ENCODE assay signal across 18 cellular contexts in the genomic region with DNA sequence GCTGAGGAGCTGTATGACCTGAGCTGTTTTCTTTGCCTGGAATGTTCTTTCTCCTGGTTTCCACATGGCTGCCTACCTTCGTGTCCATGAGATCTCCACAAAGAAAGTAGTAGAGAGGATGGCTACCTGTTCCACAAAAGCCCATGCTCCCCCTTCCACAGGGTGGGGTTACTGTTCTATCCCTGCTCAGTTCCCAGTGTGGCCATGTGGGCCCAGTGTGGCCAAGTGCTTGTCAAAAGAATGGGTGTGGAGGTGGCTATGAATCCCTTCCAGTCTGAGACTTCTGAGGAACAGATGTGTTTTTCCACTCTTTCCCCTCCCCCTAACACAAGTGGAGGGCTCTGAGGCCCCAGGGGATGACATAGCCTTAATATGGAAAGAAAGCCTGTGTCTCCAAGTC.
"Had no signal": no experiment of that assay in that cellular context is flagged by ENCODE, and none has a peak within 500 bp of the region (broad histone marks: within the 10 kb centered on the region; RNA-seq: fewer than 3 reads in every experiment).

No MANE protein-coding gene starts in this region.

- H3K36me3 ChIP-seq: cardiac muscle cell, gastroesophageal sphincter, left ventricle myocardium inferior, ovary had no signal

- H3K27me3 Mint-ChIP-seq: stimulated activated naive CD8-positive, alpha-beta T cell treated with anti-CD3 and anti-CD28 coated beads, Interleukin-15, Interleukin-2, amounts not matched to agents 100 ng/mL and 50 ng/mL, for 24 hours had no signal

- H3K9me3 Mint-ChIP-seq: neural crest cell; stimulated activated naive CD8-positive, alpha-beta T cell treated with anti-CD3 and anti-CD28 coated beads, Interleukin-15, Interleukin-2, amounts not matched to agents 100 ng/mL and 50 ng/mL, for 24 hours had no signal

- FAIRE-seq: colon, endothelial cell of umbilical vein, keratinocyte, urothelium cell line had no signal

- H3K4me1 Mint-ChIP-seq: neural crest cell had no signal

- H3K27ac ChIP-seq: cardiac muscle cell, gastroesophageal sphincter, left ventricle myocardium inferior, ovary, testis had no signal

- H3K4me1 ChIP-seq: gastroesophageal sphincter, left ventricle myocardium inferior, testis had no signal

- H3K9me3 ChIP-seq: gastroesophageal sphincter, left ventricle myocardium inferior, ovary, testis had no signal

- H3K4me3 ChIP-seq: cardiac muscle cell, gastroesophageal sphincter, left ventricle myocardium inferior, ovary, testis had no signal

- H3K27me3 ChIP-seq: cardiac muscle cell, gastroesophageal sphincter, ovary, testis had no signal

- ATAC-seq: gastroesophageal sphincter had no signal

- H3K4me3 Mint-ChIP-seq: memory B cell; neural crest cell; stimulated activated naive CD8-positive, alpha-beta T cell treated with anti-CD3 and anti-CD28 coated beads, Interleukin-15, Interleukin-2, amounts not matched to agents 100 ng/mL and 50 ng/mL, for 24 hours had no signal

- DNase-seq: activated CD4-positive, alpha-beta T cell treated with anti-CD3 and anti-CD28 coated beads for 4 hours; activated CD8-positive, alpha-beta memory T cell treated with anti-CD3 and anti-CD28 coated beads for 24 hours; activated effector memory CD4-positive, alpha-beta T cell treated with anti-CD3 and anti-CD28 coated beads, Interleukin-2, amount 50 U/mL, for 16 hours; left ventricle myocardium inferior; ovary; stimulated activated CD4-positive, alpha-beta T cell treated with anti-CD3 and anti-CD28 coated beads, Interleukin-4, amount 100 ng/mL, for 1 hour; stimulated activated CD8-positive, alpha-beta memory T cell treated with anti-CD3 and anti-CD28 coated beads, Interleukin-4, amount 100 ng/mL, for 48 hours; T-helper 1 cell; testis had no signal
